ENCODE assay signal across 9 cellular contexts in genomic region chr11:44315947-44316387, GRCh38. TPM values are rescaled to one million over a fixed set of nuclear protein-coding genes. Genes with fewer than 3 reads are reported as not detected.
DNase-seq lines count a peak whose midpoint lies in the region; ATAC-seq, FAIRE-seq and TF ChIP-seq lines count a peak whose summit lies in the region.
"Had no signal": no experiment of that assay in that cellular context is flagged by ENCODE, and none has a peak within 500 bp of the region (broad histone marks: within the 10 kb centered on the region; RNA-seq: fewer than 3 reads in every experiment).

No MANE protein-coding gene starts in this region.

- no peaks in the 10 kb centered on the region for H3K9me3 ChIP-seq in pancreas
- H3K9me3 ChIP-seq: neutrophil had no signal

- peaks cover 0 to 64% (median 17%) of the 10 kb centered on the region in 4 donors for H3K27me3 ChIP-seq in pancreas

- intact Hi-C loops in pancreas (cut with DNase I) = no loop called here

- peak overlapping the region; percentile 22 for H3K4me3 ChIP-seq in fibroblast of the aortic adventitia (ENCODE audit: low read depth, low read length)
- H3K4me3 ChIP-seq in pancreas = peak overlapping the region in 2 of 4 donors; percentile 23 to 46

- H3K36me3 ChIP-seq in pancreas = no peaks in the 10 kb centered on the region
- H3K36me3 ChIP-seq: neutrophil had no signal

- peak; percentile 45 to 71 (median 56) for ATAC-seq in pancreas

- no peak for FAIRE-seq in pancreas (lab: Jason Lieb, UNC)

- no peak overlapping the region for H3K27ac ChIP-seq in pancreas
- H3K27ac ChIP-seq: neutrophil had no signal

- peak; percentile 13 for TF ChIP-seq CTCF in fibroblast of the aortic adventitia (IDR thresholded peaks at IDR 0.05; ENCODE audit: insufficient read depth, low read length)
- TF ChIP-seq CTCF in pancreas (IDR thresholded peaks at IDR 0.05) = no peak

- peak; percentile 1 for DNase-seq in COR-L47 (lab: John Stamatoyannopoulos, UW)
- peak; percentile 14 for DNase-seq in NCI-H460 (ENCODE audit: extremely low read depth, low read depth)
- no peak for DNase-seq in fibroblast of the aortic adventitia (ENCODE audit: low read depth)
- DNase-seq in pancreas = no peak
- no peak for DNase-seq in stimulated activated naive CD4-positive, alpha-beta T cell (lab: John Stamatoyannopoulos, UW)
- no peak for DNase-seq in SW 1271 (lab: John Stamatoyannopoulos, UW)
- DNase-seq in hypothalamus (lab: John Stamatoyannopoulos, UW) = no peak
- DNase-seq in COLO829 (ENCODE audit: low spot score) = no peak

- peaks cover 0 to 9% (median 6%) of the 10 kb centered on the region in 3 donors for H3K4me1 ChIP-seq in pancreas

- 3% methylated on average over 43 of the region's 43 CpGs for WGBS in pancreas, 2 donors

RNA-seq across cellular contexts. Expression of gene ALX4, which starts 6.0 kb away (rescaled TPM):
- 0.62 and 0.81 TPM in 2 replicates for total RNA-seq in NCI-H460 (2014; rRNA removed; shearing (Covaris generic))
- 1.7 and 2.1 TPM in 2 replicates for polyA plus RNA-seq in NCI-H460 (2014; cell fraction: nucleus; rRNA removed)
- total RNA-seq in fibroblast of the aortic adventitia (ENCODE audit: low replicate concordance) (not detected in 2 replicates), pancreas (under 1 TPM in 2 of 6 donors, not detected in 4; 0.03 to 0.04 TPM)
- under 1 TPM in 1 of 2 donors, not detected in 1; 0.02 TPM for polyA plus RNA-seq in pancreas

Comparison
In these comparisons a context has a peak if more than half of its experiments do, and no peak if none do; other contexts are left out.
1. DNase-seq: peak in COR-L47 (single experiment) and NCI-H460 (single experiment); none in fibroblast of the aortic adventitia (single experiment), pancreas (0 of 6), stimulated activated naive CD4-positive, alpha-beta T cell (0 of 6), SW 1271 (0 of 2), hypothalamus (0 of 51) and COLO829 (single experiment).